In genomic region chr1:247347395-247348222, GRCh38 we compare ENCODE assay signal across 12 cellular contexts. TPM values are rescaled to one million over a fixed set of nuclear protein-coding genes. Genes with fewer than 3 reads are reported as not detected.
DNase-seq lines count a peak whose midpoint lies in the region; ATAC-seq and TF ChIP-seq lines count a peak whose summit lies in the region.
"Had no signal": no experiment of that assay in that cellular context is flagged by ENCODE, and none has a peak within 500 bp of the region (broad histone marks: within the 10 kb centered on the region; RNA-seq: fewer than 3 reads in every experiment).

No MANE protein-coding gene starts in this region.

- TF ChIP-seq RAD21 in SK-N-SH (IDR thresholded peaks at IDR 0.05; ENCODE audit: low read length): no peak

- H3F3A ChIP-seq in neural progenitor cell (ENCODE audit: low read depth): no peaks in the 10 kb centered on the region
- H3F3A ChIP-seq in SK-N-SH (replicated peaks; ENCODE audit: insufficient read depth): peaks cover 6% of the 10 kb centered on the region

- no peak for TF ChIP-seq EP300 in SK-N-SH (IDR thresholded peaks at IDR 0.05; ENCODE audit: borderline replicate concordance in 1 of 2, low read depth in 1 of 2, low read length in 1 of 2)

- H3K27me3 ChIP-seq in neural progenitor cell: no peaks in the 10 kb centered on the region
- no peaks in the 10 kb centered on the region for H3K27me3 ChIP-seq in SK-N-SH (ENCODE audit: insufficient read depth)

- POLR2A ChIA-PET in SK-N-SH (lab: Yijun Ruan, JAX): no interaction called here

- H3K4me1 Mint-ChIP-seq in neural progenitor cell: peaks cover 4% of the 10 kb centered on the region

- H3K27ac ChIP-seq in neural progenitor cell (no peak overlapping the region), SK-N-SH (ENCODE audit: low read depth in 2 of 2, low read length in 1 of 2) (no peak overlapping the region)

- ATAC-seq in HG03025 (IDR thresholded peaks at IDR 0.05; ENCODE audit: low FRiP score, unreplicated experiment): no peak

- peak overlapping the region; percentile 23 for H3K4me3 ChIP-seq in fibroblast of mammary gland (ENCODE audit: control insufficient read depth, low read depth, low read length)
- H3K4me3 ChIP-seq in neural progenitor cell: no peak overlapping the region
- no peak overlapping the region for H3K4me3 ChIP-seq in SK-N-SH (ENCODE audit: low read depth in 2 of 2, low read length in 1 of 2)

- H3K36me3 Mint-ChIP-seq in neural progenitor cell: peaks cover 32% of the 10 kb centered on the region

- H3K9me3 ChIP-seq in neural progenitor cell (ENCODE audit: low read depth) (no peaks in the 10 kb centered on the region), SK-N-SH (no peaks in the 10 kb centered on the region)

- H3K4me1 ChIP-seq in neural progenitor cell (no peaks in the 10 kb centered on the region), SK-N-SH (ENCODE audit: control insufficient read depth in 1 of 2, insufficient read depth in 2 of 2, low read depth in 1 of 2, low read length in 1 of 2) (peaks cover 0 to 8% of the 10 kb centered on the region in 2 experiments; a peak in 3 of 4 replicates)

- 93% methylated on average over 33 of the region's 33 CpGs for WGBS in SK-N-SH (ENCODE audit: low lambda C conversion rate)

- DNase-seq in stimulated activated CD4-positive, alpha-beta T cell treated with anti-CD3 and anti-CD28 coated beads, Interleukin-15, amount 100 ng/mL, for 24 hours: peak; percentile 8
- no peak for DNase-seq in stimulated activated CD4-positive, alpha-beta T cell treated with anti-CD3 and anti-CD28 coated beads, Interleukin-2, amount 100 ng/mL, for 24 hours
- DNase-seq in fibroblast of mammary gland (ENCODE audit: low read depth) (no peak), neural progenitor cell (ENCODE audit: low spot score) (peak; percentile 11), SK-N-SH (no peak), DMS79 treated with DMSO at 0.1 percent for 48 hours (lab: John Stamatoyannopoulos, UW) (no peak), NCI-H2107 treated with DMSO at 0.1 percent for 48 hours (lab: John Stamatoyannopoulos, UW; ENCODE audit: unreplicated experiment) (no peak)
- DNase-seq: activated CD4-positive, alpha-beta memory T cell treated with anti-CD3 and anti-CD28 coated beads, Interleukin-2, amount 10 ng/mL, durations not matched to agents 7 days and 5 days; activated naive CD8-positive, alpha-beta T cell treated with anti-CD3 and anti-CD28 coated beads for 36 hours; DND-41; stimulated activated CD8-positive, alpha-beta memory T cell treated with anti-CD3 and anti-CD28 coated beads, Interleukin-4, amount 100 ng/mL, for 48 hours had no signal

- H3K4me2 ChIP-seq in neural progenitor cell: no peak overlapping the region
- H3K4me2 ChIP-seq in SK-N-SH: no peak overlapping the region

- no peak overlapping the region for H3K9ac ChIP-seq in neural progenitor cell
- H3K9ac ChIP-seq in SK-N-SH: no peak overlapping the region

- TF ChIP-seq CTCF in fibroblast of mammary gland (conservative IDR thresholded peaks at IDR 0.05; ENCODE audit: control insufficient read depth, insufficient read depth, low read depth, low read length): no peak
- no peak for TF ChIP-seq CTCF in neural progenitor cell (IDR thresholded peaks at IDR 0.05)
- TF ChIP-seq CTCF in SK-N-SH (IDR thresholded peaks at IDR 0.05): no peak

- H3K27me3 Mint-ChIP-seq in neural progenitor cell (ENCODE audit: insufficient read depth, low read depth): peaks cover 9% of the 10 kb centered on the region
- H3K27me3 Mint-ChIP-seq: activated naive CD8-positive, alpha-beta T cell treated with anti-CD3 and anti-CD28 coated beads for 36 hours had no signal

- H4K20me1 ChIP-seq in neural progenitor cell (ENCODE audit: low read depth) (peaks cover 8% of the 10 kb centered on the region), SK-N-SH (ENCODE audit: insufficient read depth) (no peaks in the 10 kb centered on the region; the same call in 1 of the 2 replicates)

- no peaks in the 10 kb centered on the region for H3K79me2 ChIP-seq in neural progenitor cell (ENCODE audit: low read depth)
- peaks cover 7% of the 10 kb centered on the region; the same call in 1 of the 2 replicates for H3K79me2 ChIP-seq in SK-N-SH (ENCODE audit: insufficient read depth)

- H3K9me3 Mint-ChIP-seq in neural progenitor cell: peaks cover 19% of the 10 kb centered on the region
- H3K9me3 Mint-ChIP-seq: activated CD4-positive, alpha-beta memory T cell treated with anti-CD3 and anti-CD28 coated beads, Interleukin-2, amount 10 ng/mL, durations not matched to agents 7 days and 5 days; activated naive CD8-positive, alpha-beta T cell treated with anti-CD3 and anti-CD28 coated beads for 36 hours had no signal

- no peaks in the 10 kb centered on the region for H3K36me3 ChIP-seq in neural progenitor cell
- H3K36me3 ChIP-seq in SK-N-SH (replicated peaks in 1 of 2; ENCODE audit: control insufficient read depth in 1 of 2, insufficient read depth in 2 of 2, low read length in 1 of 2): no peaks in the 10 kb centered on the region

- no peak overlapping the region for H3K27ac Mint-ChIP-seq in neural progenitor cell
- H3K27ac Mint-ChIP-seq: activated CD4-positive, alpha-beta memory T cell treated with anti-CD3 and anti-CD28 coated beads, Interleukin-2, amount 10 ng/mL, durations not matched to agents 7 days and 5 days; activated naive CD8-positive, alpha-beta T cell treated with anti-CD3 and anti-CD28 coated beads for 36 hours had no signal

- H3K4me3 Mint-ChIP-seq in neural progenitor cell: no peak overlapping the region
- H3K4me3 Mint-ChIP-seq: activated CD4-positive, alpha-beta memory T cell treated with anti-CD3 and anti-CD28 coated beads, Interleukin-2, amount 10 ng/mL, durations not matched to agents 7 days and 5 days; activated naive CD8-positive, alpha-beta T cell treated with anti-CD3 and anti-CD28 coated beads for 36 hours had no signal

- H2AFZ ChIP-seq in neural progenitor cell (replicated peaks) (no peak overlapping the region), SK-N-SH (ENCODE audit: low read depth) (no peak overlapping the region)

- CTCF ChIA-PET in SK-N-SH (lab: Yijun Ruan, JAX): interaction anchor here (0.6 to 1.3 kb wide), 2 partner anchors 25 to 42 kb away, joined by 3 read pairs; no protein-coding TSS in a partner anchor

- no peaks in the 10 kb centered on the region for H3K9me2 ChIP-seq in SK-N-SH

TF ChIP-seq in SK-N-SH, 30 proteins besides CTCF, POLR2A, EP300 and RAD21 (continues in another document):
- TF ChIP-seq PBX3 (IDR thresholded peaks at IDR 0.05): no peak
- no peak for TF ChIP-seq GABPA (IDR thresholded peaks at IDR 0.05; ENCODE audit: low read depth)
- TF ChIP-seq IRF3 (IDR thresholded peaks at IDR 0.05; ENCODE audit: low read depth, low read length): no peak
- TF ChIP-seq TEAD4 (IDR thresholded peaks at IDR 0.05; ENCODE audit: borderline replicate concordance, insufficient read depth): no peak
- no peak for TF ChIP-seq FOSL2 (IDR thresholded peaks at IDR 0.05; ENCODE audit: borderline replicate concordance, low read depth)
- TF ChIP-seq MAX (IDR thresholded peaks at IDR 0.05; ENCODE audit: low read depth): no peak
- TF ChIP-seq JUND (IDR thresholded peaks at IDR 0.05): no peak
- TF ChIP-seq NRF1 (IDR thresholded peaks at IDR 0.05; ENCODE audit: low read depth, low read length): no peak
- TF ChIP-seq MEF2A (IDR thresholded peaks at IDR 0.05; ENCODE audit: borderline replicate concordance, low read depth): no peak
- TF ChIP-seq TAF1 (IDR thresholded peaks at IDR 0.05; ENCODE audit: borderline replicate concordance, low read depth, low read length): no peak
- no peak for TF ChIP-seq ELF1 (IDR thresholded peaks at IDR 0.05)
- TF ChIP-seq EZH2phosphoT487 (IDR thresholded peaks at IDR 0.05; ENCODE audit: borderline replicate concordance, low read depth): no peak
- TF ChIP-seq RCOR1 (IDR thresholded peaks at IDR 0.05; ENCODE audit: low read length): no peak
- TF ChIP-seq MXI1 (IDR thresholded peaks at IDR 0.05; ENCODE audit: low read depth, low read length): no peak
- TF ChIP-seq USF1 (IDR thresholded peaks at IDR 0.05; ENCODE audit: borderline replicate concordance, low read depth): no peak

RNA-seq across cellular contexts. Expression of gene ZNF496, which starts 15.9 kb away (rescaled TPM):
- total RNA-seq in neural progenitor cell (ENCODE audit: low replicate concordance): 30.1 and 97.7 TPM in 2 replicates
- polyA plus RNA-seq in SK-N-SH (2012; rRNA removed): 23.2 and 27.5 TPM in 2 replicates
- polyA plus RNA-seq in SK-N-SH (2012; cell fraction: cytosol; rRNA removed): 14.0 and 21.1 TPM in 2 replicates
- 36.3 and 56.5 TPM in 2 replicates for polyA plus RNA-seq in SK-N-SH (2012; cell fraction: nucleus; rRNA removed)

Comparison
In these comparisons a context has a peak if more than half of its experiments do, and no peak if none do; other contexts are left out.
1. DNase-seq: peak in stimulated activated CD4-positive, alpha-beta T cell treated with anti-CD3 and anti-CD28 coated beads, Interleukin-15, amount 100 ng/mL, for 24 hours (single experiment) and neural progenitor cell (single experiment); none in stimulated activated CD4-positive, alpha-beta T cell treated with anti-CD3 and anti-CD28 coated beads, Interleukin-2, amount 100 ng/mL, for 24 hours (0 of 2), fibroblast of mammary gland (single experiment), SK-N-SH (single experiment), DMS79 treated with DMSO at 0.1 percent for 48 hours (single experiment) and NCI-H2107 treated with DMSO at 0.1 percent for 48 hours (single experiment).